13 cellular contexts compared by ENCODE assay signal in the genomic region with DNA sequence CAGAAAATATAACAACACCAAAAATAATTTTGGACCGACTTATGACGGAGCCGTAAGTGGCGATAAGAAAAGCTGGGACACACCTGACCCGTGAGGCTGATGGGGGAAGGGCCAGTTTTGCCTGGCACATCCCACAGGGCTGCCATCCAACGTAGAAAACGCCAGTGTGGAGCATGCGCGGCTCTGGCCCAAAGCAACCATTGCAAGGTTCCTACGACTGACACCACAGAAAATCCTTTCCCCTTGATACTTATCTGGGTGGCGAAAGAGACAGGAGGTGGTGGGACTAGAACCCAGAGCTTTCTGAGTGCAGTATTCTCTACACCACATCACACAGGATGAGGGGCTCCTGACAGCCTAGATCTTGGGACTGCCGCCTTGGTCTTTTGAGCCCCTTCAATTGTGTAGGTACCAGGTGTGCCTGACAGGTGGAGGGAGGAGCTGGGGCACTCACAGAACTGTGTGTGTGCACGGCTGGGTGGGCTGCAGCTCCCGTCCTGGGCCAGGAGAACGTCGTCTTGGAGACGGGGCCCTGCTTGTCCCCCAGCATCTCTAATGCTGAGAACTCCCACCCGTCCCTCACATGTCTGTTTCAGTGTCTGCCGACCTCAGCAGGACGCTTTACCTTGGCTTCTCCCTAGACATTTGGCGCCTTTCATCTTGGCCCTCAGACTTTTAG. TPM values are rescaled to one million over a fixed set of nuclear protein-coding genes. Genes with fewer than 3 reads are reported as not detected.
A peak's percentile ranks its signal among the peaks of the same experiment; 100 is the strongest.
DNase-seq lines count a peak whose midpoint lies in the region; ATAC-seq, FAIRE-seq and TF ChIP-seq lines count a peak whose summit lies in the region.
"Had no signal": no experiment of that assay in that cellular context is flagged by ENCODE, and none has a peak within 500 bp of the region (broad histone marks: within the 10 kb centered on the region; RNA-seq: fewer than 3 reads in every experiment).

No MANE protein-coding gene starts in this region.

- H3K4me3 ChIP-seq in lung (no peak overlapping the region), small intestine (ENCODE audit: low read depth in 1 of 2, low read length in 2 of 2) (no peak overlapping the region)

- H3K27ac ChIP-seq in caudate nucleus (ENCODE audit: low read depth, low read length) (peak overlapping the region; percentile 98), lung (ENCODE audit: low read depth in 1 of 2, low read length in 1 of 2) (peak overlapping the region; percentile 70 to 74), small intestine (ENCODE audit: low read depth in 1 of 2, low read length in 1 of 2) (no peak overlapping the region)

- no peaks in the 10 kb centered on the region for H3K4me1 ChIP-seq in lung (ENCODE audit: control insufficient read depth in 2 of 2, insufficient read depth in 2 of 2, low read length in 2 of 2)
- H3K4me1 ChIP-seq in small intestine (ENCODE audit: control insufficient read depth in 2 of 2, insufficient read depth in 1 of 2, low read depth in 1 of 2, low read length in 1 of 2): no peaks in the 10 kb centered on the region

- no peak for FAIRE-seq in small intestine (lab: Jason Lieb, UNC)

- H3K27me3 ChIP-seq in lung (ENCODE audit: control insufficient read depth, insufficient read depth) (no peaks in the 10 kb centered on the region), small intestine (ENCODE audit: control insufficient read depth in 2 of 2, insufficient read depth in 2 of 2, low read length in 2 of 2) (no peaks in the 10 kb centered on the region)

- WGBS in lung, 2 donors: 73 to 93% methylated on average over 21 of the region's 21 CpGs
- 29 to 83% (median 63%) methylated on average over 21 of the region's 21 CpGs for WGBS in small intestine, 3 donors

- DNase-seq in Daoy (ENCODE audit: low read depth): peak; percentile 1
- peak in 32 of 61 donors; percentile 20 to 67 (median 35) for DNase-seq in caudate nucleus (lab: John Stamatoyannopoulos, UW)
- DNase-seq in lung (ENCODE audit: low spot score): no peak
- peak; percentile 26 for DNase-seq in small intestine
- DNase-seq in NCI-H748 (lab: John Stamatoyannopoulos, UW; ENCODE audit: unreplicated experiment): no peak
- DNase-seq in activated CD4-positive, alpha-beta T cell treated with anti-CD3 and anti-CD28 coated beads for 4 hours: no peak
- DNase-seq in activated CD4-positive, alpha-beta T cell treated with anti-CD3 and anti-CD28 coated beads for 48 hours: no peak
- DNase-seq: activated CD4-positive, CD25-positive, alpha-beta regulatory T cell treated with anti-CD3 and anti-CD28 coated beads, Interleukin-2, amount 50 U/mL, for 72 hours; activated effector memory CD4-positive, alpha-beta T cell treated with Interleukin-2 at 50 U/mL for 16 hours; Karpas-422; naive B cell; NCI-H187 treated with DMSO at 0.1 percent for 48 hours had no signal

- H3K9me3 ChIP-seq in lung (ENCODE audit: control insufficient read depth in 2 of 2, insufficient read depth in 1 of 2, low read length in 1 of 2): no peaks in the 10 kb centered on the region
- H3K9me3 ChIP-seq in small intestine (ENCODE audit: control insufficient read depth, low read depth): no peaks in the 10 kb centered on the region

- H3K36me3 ChIP-seq in lung (ENCODE audit: control insufficient read depth in 2 of 2, insufficient read depth in 2 of 2, low read length in 2 of 2): peaks cover 0 to 2% of the 10 kb centered on the region in 2 donors
- peaks cover 0 to 2% of the 10 kb centered on the region in 2 donors for H3K36me3 ChIP-seq in small intestine (ENCODE audit: control insufficient read depth in 2 of 2, insufficient read depth in 2 of 2, low read length in 2 of 2)

- TF ChIP-seq CTCF in lung (IDR thresholded peaks at IDR 0.05; ENCODE audit: control extremely low read depth, extremely low read depth): no peak

- ATAC-seq in lung (ENCODE audit: insufficient read depth, low FRiP score) (no peak), GM18907 (IDR thresholded peaks at IDR 0.05; ENCODE audit: unreplicated experiment) (no peak)

RNA-seq across cellular contexts. Expression of a gene that starts 17.4 kb away (rescaled TPM):
- 0.74 TPM in 1 of 2 replicates, not detected in the other for total RNA-seq in Daoy (2014; rRNA removed; shearing (Covaris generic))
- 10 to 100 TPM in 1 of 2 donors, 1 to 10 TPM in 1; 1.5 to 12.6 TPM for total RNA-seq in lung
- polyA plus RNA-seq in lung (10 to 100 TPM in 1 of 2 donors, 1 to 10 TPM in 1; 2.9 to 11.7 TPM), small intestine (10 to 100 TPM in 2 of 3 donors, 1 to 10 TPM in 1; 5.5 to 10.8 (median 10.7) TPM)

Comparison
In these comparisons a context has a peak if more than half of its experiments do, and no peak if none do; other contexts are left out.
1. DNase-seq: peak in Daoy (single experiment), caudate nucleus (32 of 61) and small intestine (single experiment); none in lung (single experiment), NCI-H748 (single experiment), activated CD4-positive, alpha-beta T cell treated with anti-CD3 and anti-CD28 coated beads for 4 hours (0 of 2) and activated CD4-positive, alpha-beta T cell treated with anti-CD3 and anti-CD28 coated beads for 48 hours (single experiment).
2. H3K27ac ChIP-seq: peak in caudate nucleus (single experiment) and lung (2 of 2); none in small intestine (0 of 2).